1 cellular context compared by ENCODE assay signal in genomic region chr9:128257086-128257825, GRCh38.
TF ChIP-seq lines count a peak whose summit lies in the region.

No MANE protein-coding gene starts in this region.

TF ChIP-seq in K562, 482 proteins besides CTCF, POLR2A, EP300 and RAD21:
- peak; percentile 51 for TF ChIP-seq WHSC1 (IDR thresholded peaks at IDR 0.05; ENCODE audit: low read length)
- TF ChIP-seq BRCA1 (IDR thresholded peaks at IDR 0.05) = no peak
- TF ChIP-seq BRCA1 (CRISPR knock-in tag; IDR thresholded peaks at IDR 0.05) = no peak
- TF ChIP-seq ZFX (CRISPR knock-in tag; IDR thresholded peaks at IDR 0.05) = no peak
- no peak for TF ChIP-seq RBM25 (IDR thresholded peaks at IDR 0.05; ENCODE audit: low read depth, low read length, severe bottlenecking)
- TF ChIP-seq POLR2B (IDR thresholded peaks at IDR 0.05; ENCODE audit: low read depth, partially characterized antibody) = peak; percentile 26
- TF ChIP-seq ZNF146 (CRISPR knock-in tag; IDR thresholded peaks at IDR 0.05; ENCODE audit: unreplicated experiment) = no peak
